7 cellular contexts compared by ENCODE assay signal in genomic region chr7:76303057-76303828, GRCh38. TPM values are rescaled to one million over a fixed set of nuclear protein-coding genes. Genes with fewer than 3 reads are reported as not detected.
DNase-seq lines count a peak whose midpoint lies in the region; ATAC-seq and TF ChIP-seq lines count a peak whose summit lies in the region.

No MANE protein-coding gene starts in this region.

- peaks cover 0 to 2% of the 10 kb centered on the region in 2 donors for H3K27me3 Mint-ChIP-seq in natural killer cell (ENCODE audit: low read depth in 2 of 2)
- peaks cover 0 to 5% of the 10 kb centered on the region in 2 donors for H3K27me3 Mint-ChIP-seq in stimulated activated naive B cell treated with anti-CD40 and anti-IgM and Interleukin-4, amounts not matched to agents 10 μg/mL and 1 μg/mL and 100 μg/mL, for 72 hours

- H3K4me1 Mint-ChIP-seq in natural killer cell = peaks cover 5 to 21% of the 10 kb centered on the region in 2 donors
- H3K4me1 Mint-ChIP-seq in stimulated activated naive B cell treated with anti-CD40 and anti-IgM and Interleukin-4, amounts not matched to agents 10 μg/mL and 1 μg/mL and 100 μg/mL, for 72 hours = peaks cover 12 to 18% of the 10 kb centered on the region in 2 donors

- peak overlapping the region in 1 of 2 donors; percentile 80 for H3K27ac Mint-ChIP-seq in natural killer cell
- peak overlapping the region; percentile 93 for H3K27ac Mint-ChIP-seq in stimulated activated naive B cell treated with anti-CD40 and anti-IgM and Interleukin-4, amounts not matched to agents 10 μg/mL and 1 μg/mL and 100 μg/mL, for 72 hours

- in situ Hi-C loops in GM13977 (cut with MboI; ENCODE audit: low pct_unique_long_range_greater_than_20kb, low sequenced_read_pairs, unreplicated experiment) = no loop called here

- peak overlapping the region; percentile 100 for H3K27ac ChIP-seq in RWPE1

- DNase-seq in GM13977 (ENCODE audit: low spot score) = peak; percentile 86
- peak; percentile 55 for DNase-seq in HPDE6-E6E7 (ENCODE audit: extremely low spot score)
- DNase-seq in RWPE1 (ENCODE audit: low spot score) = peak; percentile 90
- peak; percentile 74 for DNase-seq in activated T-helper 9 cell treated with anti-CD3 and anti-CD28 coated beads, Interleukin-2, amount 50 U/mL, for 16 hours (ENCODE audit: low read depth)
- peak; percentile 95 for DNase-seq in fibroblast of peridontal ligament (ENCODE audit: extremely low read depth)
- peak; percentile 58 for DNase-seq in natural killer cell
- DNase-seq in stimulated activated naive B cell treated with anti-CD40 and anti-IgM and Interleukin-4, amounts not matched to agents 10 μg/mL and 1 μg/mL and 100 μg/mL, for 72 hours = peak; percentile 64

- intact Hi-C loops in natural killer cell (cut with micrococcal nuclease) = loop anchor here (1.0 kb wide), 1 partner anchor 11 kb away; no protein-coding TSS in a partner anchor

- ATAC-seq in natural killer cell = peak; percentile 50 to 65 (median 58)
- ATAC-seq in stimulated activated naive B cell treated with anti-CD40 and anti-IgM and Interleukin-4, amounts not matched to agents 10 μg/mL and 1 μg/mL and 100 μg/mL, for 72 hours (replicated peaks) = peak; percentile 56 to 58

- H3K9me3 Mint-ChIP-seq in natural killer cell = no peaks in the 10 kb centered on the region
- peaks cover 3 to 4% of the 10 kb centered on the region in 2 donors for H3K9me3 Mint-ChIP-seq in stimulated activated naive B cell treated with anti-CD40 and anti-IgM and Interleukin-4, amounts not matched to agents 10 μg/mL and 1 μg/mL and 100 μg/mL, for 72 hours

- H3K4me3 Mint-ChIP-seq in natural killer cell = peak overlapping the region; percentile 88
- H3K4me3 Mint-ChIP-seq in stimulated activated naive B cell treated with anti-CD40 and anti-IgM and Interleukin-4, amounts not matched to agents 10 μg/mL and 1 μg/mL and 100 μg/mL, for 72 hours = peak overlapping the region; percentile 89 to 90

- POLR2A ChIA-PET in RWPE1 (lab: Yijun Ruan, JAX; ENCODE audit: low non-redundant PET) = interaction anchor here (1.3 kb wide), 1 partner anchor 12 kb away, joined by 4 read pairs; no protein-coding TSS in a partner anchor

- no peaks in the 10 kb centered on the region for H3K36me3 Mint-ChIP-seq in natural killer cell
- peaks cover 2 to 12% of the 10 kb centered on the region in 2 donors for H3K36me3 Mint-ChIP-seq in stimulated activated naive B cell treated with anti-CD40 and anti-IgM and Interleukin-4, amounts not matched to agents 10 μg/mL and 1 μg/mL and 100 μg/mL, for 72 hours

- CTCF ChIA-PET in RWPE1 (lab: Yijun Ruan, JAX) = interaction anchor here (1.4 kb wide), 1 partner anchor 11 kb away, joined by 4 read pairs; no protein-coding TSS in a partner anchor

- TF ChIP-seq CTCF in GM13977 (IDR thresholded peaks at IDR 0.05; ENCODE audit: extremely low read depth, insufficient read depth, missing control alignments) (no peak), RWPE1 (conservative IDR thresholded peaks at IDR 0.05; ENCODE audit: low read depth) (no peak), natural killer cell (IDR thresholded peaks at IDR 0.05) (no peak)

RNA-seq across cellular contexts. Expression of gene HSPB1, which starts 0.8 kb away (rescaled TPM):
- total RNA-seq in natural killer cell = 10 to 100 TPM; 14.4 to 15.9 (median 14.7) TPM

RNA-seq across cellular contexts. Expression of gene YWHAG, which starts 55.5 kb away (rescaled TPM):
- total RNA-seq in natural killer cell = 10 to 100 TPM; 21.4 to 28.9 (median 27.4) TPM

Comparison
In these comparisons a context has a peak if more than half of its experiments do, and no peak if none do; other contexts are left out.
1. Peak in every context shown above with its lines: DNase-seq, ATAC-seq and H3K27ac ChIP-seq.